ENCODE assay signal across 14 cellular contexts in genomic region chr6:2809015-2809414, GRCh38.
"Had no signal": no experiment of that assay in that cellular context is flagged by ENCODE, and none has a peak within 500 bp of the region (broad histone marks: within the 10 kb centered on the region; RNA-seq: fewer than 3 reads in every experiment).

No MANE protein-coding gene starts in this region.

- ATAC-seq: heart right ventricle, T-helper 17 cell, WTC11 had no signal

- DNase-seq: activated CD4-positive, alpha-beta T cell treated with anti-CD3 and anti-CD28 coated beads, Interleukin-2, amount 50 U/mL, for 1 hour; activated naive CD4-positive, alpha-beta T cell treated with anti-CD3 and anti-CD28 coated beads, Interleukin-2, amount 10 ng/mL, durations not matched to agents 7 days and 5 days; heart right ventricle; kidney; T-helper 17 cell had no signal

- H3K36me3 Mint-ChIP-seq: activated naive CD4-positive, alpha-beta T cell treated with anti-CD3 and anti-CD28 coated beads, Interleukin-2, amount 10 ng/mL, durations not matched to agents 7 days and 5 days; WTC11 had no signal

- H3K27me3 Mint-ChIP-seq: activated naive CD4-positive, alpha-beta T cell treated with anti-CD3 and anti-CD28 coated beads, Interleukin-2, amount 10 ng/mL, durations not matched to agents 7 days and 5 days; central memory CD8-positive, alpha-beta T cell; dendritic cell treated with granulocyte-macrophage colony-stimulating factor and Interleukin-4, amounts not matched to agents 40 ng/mL and 50 ng/mL, for 4 days; T-helper 17 cell had no signal

- H3K27ac ChIP-seq: esophagus muscularis mucosa, tibial nerve, vagina had no signal

- H3K4me3 ChIP-seq: esophagus muscularis mucosa, heart right ventricle, skin epidermis, tibial nerve, vagina had no signal

- H3K9me3 ChIP-seq: esophagus muscularis mucosa, heart right ventricle, tibial nerve, vagina had no signal

- H3K4me1 Mint-ChIP-seq: central memory CD8-positive, alpha-beta T cell; WTC11 had no signal

- H3K27ac Mint-ChIP-seq: activated naive CD4-positive, alpha-beta T cell treated with anti-CD3 and anti-CD28 coated beads, Interleukin-2, amount 10 ng/mL, durations not matched to agents 7 days and 5 days; activated T-helper 2 cell treated with anti-CD3 and anti-CD28 coated beads, Interferon-gamma antibody, Interleukin-2, Interleukin-4, amounts not matched to agents 10 μg/mL and 5 μg/mL and 100 μg/mL, durations not matched to agents 14 hours and 24 hours and 36 hours; dendritic cell treated with granulocyte-macrophage colony-stimulating factor and Interleukin-4, amounts not matched to agents 40 ng/mL and 50 ng/mL, for 4 days; mesothelial cell of epicardium; T-helper 17 cell; WTC11 had no signal

- H3K9me3 Mint-ChIP-seq: activated naive CD4-positive, alpha-beta T cell treated with anti-CD3 and anti-CD28 coated beads, Interleukin-2, amount 10 ng/mL, durations not matched to agents 7 days and 5 days; central memory CD8-positive, alpha-beta T cell; dendritic cell treated with granulocyte-macrophage colony-stimulating factor and Interleukin-4, amounts not matched to agents 40 ng/mL and 50 ng/mL, for 4 days; mesothelial cell of epicardium; WTC11 had no signal

- H3K4me3 Mint-ChIP-seq: activated naive CD4-positive, alpha-beta T cell treated with anti-CD3 and anti-CD28 coated beads, Interleukin-2, amount 10 ng/mL, durations not matched to agents 7 days and 5 days; central memory CD8-positive, alpha-beta T cell; dendritic cell treated with granulocyte-macrophage colony-stimulating factor and Interleukin-4, amounts not matched to agents 40 ng/mL and 50 ng/mL, for 4 days; mesothelial cell of epicardium; T-helper 17 cell; WTC11 had no signal

- H3K27me3 ChIP-seq: esophagus muscularis mucosa, heart right ventricle, tibial nerve, vagina had no signal

- H3K36me3 ChIP-seq: esophagus muscularis mucosa, heart right ventricle, tibial nerve, vagina had no signal
